ENCODE assay signal across 10 cellular contexts in genomic region chr2:199740111-199740428, GRCh38.
DNase-seq lines count a peak whose midpoint lies in the region; ATAC-seq and TF ChIP-seq lines count a peak whose summit lies in the region.
"Had no signal": no experiment of that assay in that cellular context is flagged by ENCODE, and none has a peak within 500 bp of the region (broad histone marks: within the 10 kb centered on the region; RNA-seq: fewer than 3 reads in every experiment).

No MANE protein-coding gene starts in this region.

- TF ChIP-seq RAD21 in SK-N-SH (IDR thresholded peaks at IDR 0.05; ENCODE audit: low read length), result no peak

- peaks cover 29% of the 10 kb centered on the region; the same call in 1 of the 2 replicates for H3K27me3 ChIP-seq in SK-N-SH (ENCODE audit: insufficient read depth)

- CTCF ChIA-PET in SK-N-SH (lab: Yijun Ruan, JAX), result interaction anchor here (0.6 to 6.3 kb wide), 37 partner anchors 11 to 1441 kb away, joined by 3 to 88 read pairs (median 4); partner anchors contain the start of gene FTCDNL1

- no peaks in the 10 kb centered on the region for H3K79me2 ChIP-seq in SK-N-SH (ENCODE audit: insufficient read depth)

- H4K20me1 ChIP-seq in SK-N-SH (ENCODE audit: insufficient read depth), result no peaks in the 10 kb centered on the region

- H3K9me3 ChIP-seq in SK-N-SH, result no peaks in the 10 kb centered on the region
- H3K9me3 ChIP-seq: heart left ventricle, pancreas had no signal

- no peaks in the 10 kb centered on the region for H3K36me3 Mint-ChIP-seq in dendritic cell treated with granulocyte-macrophage colony-stimulating factor and Interleukin-4, amounts not matched to agents 40 ng/mL and 50 ng/mL, for 4 days (ENCODE audit: low read depth)
- no peaks in the 10 kb centered on the region for H3K36me3 Mint-ChIP-seq in activated T-helper 17 cell treated with anti-CD3 and anti-CD28 coated beads, Interleukin-2, amount 50 U/mL, for 72 hours (ENCODE audit: low read depth)

- peaks cover 18% of the 10 kb centered on the region for H3K4me1 Mint-ChIP-seq in dendritic cell treated with granulocyte-macrophage colony-stimulating factor and Interleukin-4, amounts not matched to agents 40 ng/mL and 50 ng/mL, for 4 days (ENCODE audit: low read depth)
- H3K4me1 Mint-ChIP-seq in activated T-helper 17 cell treated with anti-CD3 and anti-CD28 coated beads, Interleukin-2, amount 50 U/mL, for 72 hours, result no peaks in the 10 kb centered on the region

- H3K27ac Mint-ChIP-seq in dendritic cell treated with granulocyte-macrophage colony-stimulating factor and Interleukin-4, amounts not matched to agents 40 ng/mL and 50 ng/mL, for 4 days, result peak overlapping the region; percentile 52
- no peak overlapping the region for H3K27ac Mint-ChIP-seq in activated T-helper 17 cell treated with anti-CD3 and anti-CD28 coated beads, Interleukin-2, amount 50 U/mL, for 72 hours

- H3K4me2 ChIP-seq in SK-N-SH, result no peak overlapping the region

- no peaks in the 10 kb centered on the region for H3K36me3 ChIP-seq in SK-N-SH (replicated peaks in 1 of 2; ENCODE audit: control insufficient read depth in 1 of 2, insufficient read depth in 2 of 2, low read length in 1 of 2)
- H3K36me3 ChIP-seq: heart left ventricle, pancreas had no signal

- no peaks in the 10 kb centered on the region for H3K9me3 Mint-ChIP-seq in dendritic cell treated with granulocyte-macrophage colony-stimulating factor and Interleukin-4, amounts not matched to agents 40 ng/mL and 50 ng/mL, for 4 days
- no peaks in the 10 kb centered on the region for H3K9me3 Mint-ChIP-seq in activated T-helper 17 cell treated with anti-CD3 and anti-CD28 coated beads, Interleukin-2, amount 50 U/mL, for 72 hours

- H3K4me1 ChIP-seq in SK-N-SH (ENCODE audit: control insufficient read depth in 1 of 2, insufficient read depth in 2 of 2, low read depth in 1 of 2, low read length in 1 of 2), result peaks cover 0 to 13% of the 10 kb centered on the region in 2 experiments; a peak in 1 of 4 replicates

- H3K4me3 ChIP-seq in SK-N-SH (ENCODE audit: low read depth in 2 of 2, low read length in 1 of 2) (peak overlapping the region in 1 of 2 experiments; percentile 46; a peak in 1 of 4 replicates), skeletal muscle cell (ENCODE audit: low read depth, low read length) (no peak overlapping the region)
- H3K4me3 ChIP-seq: pancreas had no signal

- DNase-seq in SK-N-SH (no peak), skeletal muscle cell (ENCODE audit: low read depth) (peak; percentile 24), amniotic stem cell (lab: John Stamatoyannopoulos, UW) (no peak)

- POLR2A ChIA-PET in SK-N-SH (lab: Yijun Ruan, JAX), result no interaction called here

- WGBS in SK-N-SH (ENCODE audit: low lambda C conversion rate), result 10% methylated on average over 5 of the region's 5 CpGs

- H3K4me3 Mint-ChIP-seq in dendritic cell treated with granulocyte-macrophage colony-stimulating factor and Interleukin-4, amounts not matched to agents 40 ng/mL and 50 ng/mL, for 4 days, result no peak overlapping the region
- H3K4me3 Mint-ChIP-seq in activated T-helper 17 cell treated with anti-CD3 and anti-CD28 coated beads, Interleukin-2, amount 50 U/mL, for 72 hours, result no peak overlapping the region

- H3K9me2 ChIP-seq in SK-N-SH, result no peaks in the 10 kb centered on the region

- no peak overlapping the region for H3K27ac ChIP-seq in SK-N-SH (ENCODE audit: low read depth in 2 of 2, low read length in 1 of 2)
- H3K27ac ChIP-seq: pancreas had no signal

- no peak for TF ChIP-seq CTCF in SK-N-SH (IDR thresholded peaks at IDR 0.05)

- no peaks in the 10 kb centered on the region for H3F3A ChIP-seq in SK-N-SH (replicated peaks; ENCODE audit: insufficient read depth)

- intact Hi-C loops in dendritic cell treated with granulocyte-macrophage colony-stimulating factor and Interleukin-4, amounts not matched to agents 40 ng/mL and 50 ng/mL, for 4 days (cut with micrococcal nuclease), result no loop called here

- H3K9ac ChIP-seq in SK-N-SH, result no peak overlapping the region

- no peaks in the 10 kb centered on the region for H3K27me3 Mint-ChIP-seq in dendritic cell treated with granulocyte-macrophage colony-stimulating factor and Interleukin-4, amounts not matched to agents 40 ng/mL and 50 ng/mL, for 4 days
- H3K27me3 Mint-ChIP-seq in activated T-helper 17 cell treated with anti-CD3 and anti-CD28 coated beads, Interleukin-2, amount 50 U/mL, for 72 hours, result peaks cover 17% of the 10 kb centered on the region

- H2AFZ ChIP-seq in SK-N-SH (ENCODE audit: low read depth), result no peak overlapping the region

- TF ChIP-seq EP300 in SK-N-SH (IDR thresholded peaks at IDR 0.05; ENCODE audit: borderline replicate concordance in 1 of 2, low read depth in 1 of 2, low read length in 1 of 2), result no peak

- ATAC-seq in SK-N-SH treated with all-trans-retinoic acid at 6 μM for 48 hours (peak; percentile 44), HG03175 (IDR thresholded peaks at IDR 0.05; ENCODE audit: unreplicated experiment) (peak; percentile 8), HG02759 (IDR thresholded peaks at IDR 0.05; ENCODE audit: unreplicated experiment) (no peak)
- no peak for ATAC-seq in activated T-helper 17 cell treated with anti-CD3 and anti-CD28 coated beads, Interleukin-2, amount 50 U/mL, for 72 hours (replicated peaks)

TF ChIP-seq in SK-N-SH treated with all-trans-retinoic acid at 6 μM for 48 hours, 23 proteins besides CTCF, POLR2A, EP300 and RAD21:
- no peak for TF ChIP-seq TCF4 (CRISPR knock-in tag; IDR thresholded peaks at IDR 0.05; ENCODE audit: borderline replicate concordance)
- no peak for TF ChIP-seq SNAI2 (CRISPR knock-in tag; IDR thresholded peaks at IDR 0.05)
- TF ChIP-seq, protein P1, sequence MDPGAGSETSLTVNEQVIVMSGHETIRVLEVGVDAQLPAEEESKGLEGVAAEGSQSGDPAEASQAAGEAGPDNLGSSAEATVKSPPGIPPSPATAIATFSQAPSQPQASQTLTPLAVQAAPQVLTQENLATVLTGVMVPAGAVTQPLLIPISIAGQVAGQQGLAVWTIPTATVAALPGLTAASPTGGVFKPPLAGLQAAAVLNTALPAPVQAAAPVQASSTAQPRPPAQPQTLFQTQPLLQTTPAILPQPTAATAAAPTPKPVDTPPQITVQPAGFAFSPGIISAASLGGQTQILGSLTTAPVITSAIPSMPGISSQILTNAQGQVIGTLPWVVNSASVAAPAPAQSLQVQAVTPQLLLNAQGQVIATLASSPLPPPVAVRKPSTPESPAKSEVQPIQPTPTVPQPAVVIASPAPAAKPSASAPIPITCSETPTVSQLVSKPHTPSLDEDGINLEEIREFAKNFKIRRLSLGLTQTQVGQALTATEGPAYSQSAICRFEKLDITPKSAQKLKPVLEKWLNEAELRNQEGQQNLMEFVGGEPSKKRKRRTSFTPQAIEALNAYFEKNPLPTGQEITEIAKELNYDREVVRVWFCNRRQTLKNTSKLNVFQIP (CRISPR knock-in tag; IDR thresholded peaks at IDR 0.05; ENCODE audit: borderline replicate concordance, low read depth), result no peak
- no peak for TF ChIP-seq ZC3H10 (CRISPR knock-in tag; IDR thresholded peaks at IDR 0.05)
- no peak for TF ChIP-seq ISL1 (CRISPR knock-in tag; IDR thresholded peaks at IDR 0.05)

TF ChIP-seq in SK-N-SH, 30 proteins besides CTCF, POLR2A, EP300 and RAD21:
- TF ChIP-seq ELF1 (IDR thresholded peaks at IDR 0.05) (no peak), PBX3 (IDR thresholded peaks at IDR 0.05) (no peak), IRF3 (IDR thresholded peaks at IDR 0.05; ENCODE audit: low read depth, low read length) (no peak)

Comparison
In these comparisons a context has a peak if more than half of its experiments do, and no peak if none do; other contexts are left out.
1. ATAC-seq: peak in SK-N-SH treated with all-trans-retinoic acid at 6 μM for 48 hours (single experiment) and HG03175 (single experiment); none in activated T-helper 17 cell treated with anti-CD3 and anti-CD28 coated beads, Interleukin-2, amount 50 U/mL, for 72 hours (single experiment) and HG02759 (single experiment).